9 cellular contexts compared by ENCODE assay signal in genomic region chr1:225735252-225736149, GRCh38. TPM values are rescaled to one million over a fixed set of nuclear protein-coding genes. Genes with fewer than 3 reads are reported as not detected.
DNase-seq lines count a peak whose midpoint lies in the region; ATAC-seq and TF ChIP-seq lines count a peak whose summit lies in the region.
"Had no signal": no experiment of that assay in that cellular context is flagged by ENCODE, and none has a peak within 500 bp of the region (broad histone marks: within the 10 kb centered on the region; RNA-seq: fewer than 3 reads in every experiment).

No MANE protein-coding gene starts in this region.

- H3K9me3 ChIP-seq in esophagus muscularis mucosa (no peaks in the 10 kb centered on the region), neuronal stem cell (replicated peaks in 1 of 2; ENCODE audit: control insufficient read depth in 2 of 2, insufficient read depth in 1 of 2, low read depth in 1 of 2, low read length in 2 of 2) (no peaks in the 10 kb centered on the region)

- no peak overlapping the region for H3K18ac ChIP-seq in neuronal stem cell (ENCODE audit: low read length)

- H2BK120ac ChIP-seq in neuronal stem cell (ENCODE audit: low read depth, low read length), result no peak overlapping the region

- intact Hi-C loops in esophagus muscularis mucosa (cut with DNase I), result no loop called here

- peak overlapping the region; percentile 32 for H2AFZ ChIP-seq in neuronal stem cell (ENCODE audit: low read length)

- H3K27me3 ChIP-seq in esophagus muscularis mucosa (no peaks in the 10 kb centered on the region), neuronal stem cell (ENCODE audit: control insufficient read depth in 3 of 3, insufficient read depth in 3 of 3, low read depth in 1 of 3, low read length in 3 of 3) (peaks cover 0 to 33% (median 0%) of the 10 kb centered on the region in 3 experiments)

- no peaks in the 10 kb centered on the region for H3K4me1 Mint-ChIP-seq in activated CD8-positive, alpha-beta memory T cell treated with anti-CD3 and anti-CD28 coated beads, Interleukin-2, amount 10 ng/mL, durations not matched to agents 7 days and 5 days

- in situ Hi-C loops in G401 (cut with HindIII; ENCODE audit: low sequenced_read_pairs), result no loop called here

- H3K23ac ChIP-seq in neuronal stem cell (ENCODE audit: low read depth, low read length, poor library complexity), result no peak overlapping the region

- H3K27ac ChIP-seq in esophagus muscularis mucosa (replicated peaks in 1 of 4) (peak overlapping the region; percentile 54 to 73 (median 68)), neuronal stem cell (replicated peaks; ENCODE audit: low read length) (no peak overlapping the region)
- H3K27ac ChIP-seq: SK-N-MC had no signal

- no peaks in the 10 kb centered on the region for H3K36me3 Mint-ChIP-seq in activated CD8-positive, alpha-beta memory T cell treated with anti-CD3 and anti-CD28 coated beads, Interleukin-2, amount 10 ng/mL, durations not matched to agents 7 days and 5 days

- no peak overlapping the region for H4K91ac ChIP-seq in neuronal stem cell (ENCODE audit: low read depth, low read length, poor library complexity)

- 54% methylated on average over 12 of the region's 12 CpGs for WGBS in esophagus muscularis mucosa
- WGBS in neuronal stem cell (ENCODE audit: extremely low coverage in 2 of 2, insufficient read length in 2 of 2, insufficient replicate concordance in 1 of 2), 2 donors, result no CpG with 5 or more reads among the region's 12 CpGs

- peaks cover 4% of the 10 kb centered on the region for H3K27me3 Mint-ChIP-seq in activated CD8-positive, alpha-beta memory T cell treated with anti-CD3 and anti-CD28 coated beads, Interleukin-2, amount 10 ng/mL, durations not matched to agents 7 days and 5 days

- peak overlapping the region; percentile 46 for H2BK15ac ChIP-seq in neuronal stem cell (ENCODE audit: low read length)

- no peak overlapping the region for H2BK12ac ChIP-seq in neuronal stem cell (ENCODE audit: low read length)

- no peak overlapping the region for H3K14ac ChIP-seq in neuronal stem cell (ENCODE audit: low read length)

- DNase-seq in AG09309 (ENCODE audit: low read depth) (peak; percentile 94), NCI-H2196 treated with DMSO at 0.1 percent for 48 hours (lab: John Stamatoyannopoulos, UW; ENCODE audit: unreplicated experiment) (peak; percentile 32), esophagus muscularis mucosa (ENCODE audit: extremely low spot score) (no peak), neuronal stem cell (ENCODE audit: low spot score) (no peak), G401 (ENCODE audit: low spot score) (no peak)
- no peak for DNase-seq in activated CD8-positive, alpha-beta memory T cell treated with anti-CD3 and anti-CD28 coated beads, Interleukin-2, amount 10 ng/mL, durations not matched to agents 7 days and 5 days
- no peak for DNase-seq in activated CD8-positive, alpha-beta memory T cell treated with anti-CD3 and anti-CD28 coated beads for 24 hours

- H3K4me3 Mint-ChIP-seq in activated CD8-positive, alpha-beta memory T cell treated with anti-CD3 and anti-CD28 coated beads, Interleukin-2, amount 10 ng/mL, durations not matched to agents 7 days and 5 days, result no peak overlapping the region

- H3K79me1 ChIP-seq in neuronal stem cell (ENCODE audit: low read depth, low read length), result no peaks in the 10 kb centered on the region

- H3K4me3 ChIP-seq in AG09309 (ENCODE audit: control insufficient read depth, low read depth, low read length), result no peak overlapping the region
- H3K4me3 ChIP-seq in esophagus muscularis mucosa, result no peak overlapping the region
- H3K4me3 ChIP-seq in neuronal stem cell (ENCODE audit: low read length in 2 of 2), result no peak overlapping the region
- H3K4me3 ChIP-seq: SK-N-MC had no signal

- no peak overlapping the region for H3K27ac Mint-ChIP-seq in activated CD8-positive, alpha-beta memory T cell treated with anti-CD3 and anti-CD28 coated beads, Interleukin-2, amount 10 ng/mL, durations not matched to agents 7 days and 5 days

- H3K4ac ChIP-seq in neuronal stem cell (ENCODE audit: low read length), result no peak overlapping the region

- H3K4me1 ChIP-seq in esophagus muscularis mucosa (peaks cover 21 to 25% (median 24%) of the 10 kb centered on the region in 4 donors), neuronal stem cell (ENCODE audit: control insufficient read depth in 2 of 2, insufficient read depth in 1 of 2, low read depth in 1 of 2, low read length in 2 of 2) (peaks cover 4 to 12% of the 10 kb centered on the region in 2 donors)

- H4K8ac ChIP-seq in neuronal stem cell (ENCODE audit: low read depth, low read length), result no peak overlapping the region

- CTCF ChIA-PET in activated CD8-positive, alpha-beta memory T cell treated with anti-CD3 and anti-CD28 coated beads, Interleukin-2, amount 10 ng/mL, durations not matched to agents 7 days and 5 days (lab: Charles Lee), result no interaction called here

- no peak overlapping the region for H2AK5ac ChIP-seq in neuronal stem cell (ENCODE audit: low read depth, low read length)

- no peak for TF ChIP-seq EP300 in esophagus muscularis mucosa (IDR thresholded peaks at IDR 0.05)

- H3K9ac ChIP-seq in neuronal stem cell (ENCODE audit: low read depth, low read length, poor library complexity), result no peak overlapping the region

- no peak for ATAC-seq in activated CD8-positive, alpha-beta memory T cell treated with anti-CD3 and anti-CD28 coated beads, Interleukin-2, amount 10 ng/mL, durations not matched to agents 7 days and 5 days
- no peak for ATAC-seq in GM21576 (IDR thresholded peaks at IDR 0.05; ENCODE audit: unreplicated experiment)

- H3K4me2 ChIP-seq in neuronal stem cell (ENCODE audit: insufficient read depth, low read length, poor library complexity, severe bottlenecking), result no peak overlapping the region

- no peak overlapping the region for H2BK5ac ChIP-seq in neuronal stem cell (ENCODE audit: low read length)

- no peaks in the 10 kb centered on the region for H3K9me3 Mint-ChIP-seq in activated CD8-positive, alpha-beta memory T cell treated with anti-CD3 and anti-CD28 coated beads, Interleukin-2, amount 10 ng/mL, durations not matched to agents 7 days and 5 days (ENCODE audit: low read depth)

- TF ChIP-seq POLR2A in esophagus muscularis mucosa (IDR thresholded peaks at IDR 0.05; ENCODE audit: low read depth), result no peak

- H3K36me3 ChIP-seq in esophagus muscularis mucosa (no peaks in the 10 kb centered on the region), neuronal stem cell (replicated peaks in 1 of 2; ENCODE audit: control insufficient read depth in 2 of 2, insufficient read depth in 2 of 2, low read length in 2 of 2) (no peaks in the 10 kb centered on the region)

- peak; percentile 20 for TF ChIP-seq CTCF in AG09309 (IDR thresholded peaks at IDR 0.05; ENCODE audit: control insufficient read depth, insufficient read depth, low read depth, low read length, missing control alignments)
- TF ChIP-seq CTCF in esophagus muscularis mucosa (IDR thresholded peaks at IDR 0.05), result no peak

RNA-seq across cellular contexts. Expression of gene SRP9, which starts 42.1 kb away (rescaled TPM):
- 100 to 1,000 TPM in 3 of 4 donors, 10 to 100 TPM in 1; 95.1 to 192 (median 164) TPM for total RNA-seq in esophagus muscularis mucosa
- polyA plus RNA-seq in neuronal stem cell (2013, experiment 1 of 2), result 466 TPM
- polyA plus RNA-seq in neuronal stem cell (2013, experiment 2 of 2), result 474 TPM
- total RNA-seq in activated CD8-positive, alpha-beta memory T cell treated with anti-CD3 and anti-CD28 coated beads, Interleukin-2, amount 10 ng/mL, durations not matched to agents 7 days and 5 days, result 100 to 1,000 TPM; 198 to 225 TPM
- total RNA-seq in G401 (2014; rRNA removed; shearing (Covaris generic)), result 452 and 552 TPM in 2 replicates

Comparison
In these comparisons a context has a peak if more than half of its experiments do, and no peak if none do; other contexts are left out.
1. DNase-seq: peak in AG09309 (single experiment) and NCI-H2196 treated with DMSO at 0.1 percent for 48 hours (single experiment); none in esophagus muscularis mucosa (single experiment), neuronal stem cell (single experiment), activated CD8-positive, alpha-beta memory T cell treated with anti-CD3 and anti-CD28 coated beads, Interleukin-2, amount 10 ng/mL, durations not matched to agents 7 days and 5 days (single experiment), activated CD8-positive, alpha-beta memory T cell treated with anti-CD3 and anti-CD28 coated beads for 24 hours (single experiment) and G401 (single experiment).